ENCODE assay signal across 7 cellular contexts in the genomic region with DNA sequence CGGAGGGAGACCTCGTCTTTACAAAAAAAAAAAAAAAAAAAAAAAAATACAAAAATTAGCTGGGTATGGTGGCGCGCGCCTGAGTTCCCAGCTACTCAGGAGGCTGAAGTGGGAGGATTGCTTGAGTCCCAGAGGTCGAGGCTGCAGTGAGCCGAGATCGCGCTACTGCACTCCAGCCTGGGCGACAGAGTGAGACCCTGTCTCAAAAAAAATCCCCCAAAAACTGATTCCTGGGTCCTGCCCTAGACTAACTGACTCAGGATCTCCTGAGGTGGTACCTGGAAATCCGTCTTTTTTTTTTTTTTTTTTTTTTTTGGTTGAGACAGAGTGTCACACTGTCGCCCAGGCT. TPM values are rescaled to one million over a fixed set of nuclear protein-coding genes. Genes with fewer than 3 reads are reported as not detected.
DNase-seq lines count a peak whose midpoint lies in the region; ATAC-seq and TF ChIP-seq lines count a peak whose summit lies in the region.
"Not testable (repeated sequence)": the region's sequence is repeated elsewhere in the genome, so short reads cannot be mapped to it uniquely, and the experiment has no call there.

No MANE protein-coding gene starts in this region.

- not testable (repeated sequence) for H3K9me3 Mint-ChIP-seq in activated T-cell treated with anti-CD3 and anti-CD28 coated beads, Interleukin-2, amount 50 U/mL, for 4 hours

- peaks cover 35% of the 10 kb centered on the region for H3K4me1 ChIP-seq in OCI-LY1 (ENCODE audit: insufficient read depth, low read length, severe bottlenecking)
- H3K4me1 ChIP-seq in left ventricle myocardium inferior = peaks cover 16% of the 10 kb centered on the region
- H3K4me1 ChIP-seq in mucosa of rectum (ENCODE audit: control insufficient read depth in 2 of 2, insufficient read depth in 2 of 2, low read length in 2 of 2) = not testable (repeated sequence)

- H3K27me3 ChIP-seq in OCI-LY1 (ENCODE audit: insufficient read depth, low read length); left ventricle myocardium inferior (ENCODE audit: low read depth); mucosa of rectum (ENCODE audit: control insufficient read depth in 2 of 2, insufficient read depth in 2 of 2, low read length in 2 of 2): not testable (repeated sequence)

- peak overlapping the region; percentile 85 for H3K4me3 Mint-ChIP-seq in activated T-cell treated with anti-CD3 and anti-CD28 coated beads, Interleukin-2, amount 50 U/mL, for 4 hours

- ATAC-seq in activated T-cell treated with anti-CD3 and anti-CD28 coated beads, Interleukin-2, amount 50 U/mL, for 4 hours = not testable (repeated sequence)

- H3K36me3 ChIP-seq in OCI-LY1 (ENCODE audit: insufficient read depth, low read length); left ventricle myocardium inferior; mucosa of rectum (ENCODE audit: control insufficient read depth in 2 of 2, insufficient read depth in 2 of 2, low read length in 2 of 2): not testable (repeated sequence)

- H4K20me1 ChIP-seq in OCI-LY1 (ENCODE audit: insufficient read depth, low read length) = not testable (repeated sequence)

- peak overlapping the region; percentile 86 for H3K4me2 ChIP-seq in OCI-LY1 (ENCODE audit: low read length)

- not testable (repeated sequence) for H2AFZ ChIP-seq in OCI-LY1 (ENCODE audit: low read length)

- H3K9ac ChIP-seq in OCI-LY1 (ENCODE audit: low read length) = peak overlapping the region; percentile 75
- H3K9ac ChIP-seq in mucosa of rectum (ENCODE audit: low read depth in 1 of 2, low read length in 2 of 2) = peak overlapping the region; percentile 75 to 83

- H3K4me1 Mint-ChIP-seq in activated T-cell treated with anti-CD3 and anti-CD28 coated beads, Interleukin-2, amount 50 U/mL, for 4 hours (ENCODE audit: low read depth) = not testable (repeated sequence)

- intact Hi-C loops in left ventricle myocardium inferior (cut with micrococcal nuclease) = not testable (repeated sequence)

- peak overlapping the region; percentile 77 for H3K4me3 ChIP-seq in GM12875 (ENCODE audit: low read depth, low read length)
- H3K4me3 ChIP-seq in OCI-LY1 (ENCODE audit: low read depth, low read length, poor library complexity, severe bottlenecking) = peak overlapping the region; percentile 78
- H3K4me3 ChIP-seq in left ventricle myocardium inferior = peak overlapping the region; percentile 81
- H3K4me3 ChIP-seq in mucosa of rectum (ENCODE audit: low read length in 2 of 2) = peak overlapping the region; percentile 81 to 86
- peak overlapping the region; percentile 83 for H3K4me3 ChIP-seq in skeletal muscle cell (ENCODE audit: low read depth, low read length)

- not testable (repeated sequence) for TF ChIP-seq CTCF in GM12875 (IDR thresholded peaks at IDR 0.05; ENCODE audit: borderline replicate concordance, insufficient read depth, low read depth, low read length); OCI-LY1 (IDR thresholded peaks at IDR 0.05; ENCODE audit: low read length); left ventricle myocardium inferior (IDR thresholded peaks at IDR 0.05; ENCODE audit: borderline replicate concordance)

- H3K27ac ChIP-seq in OCI-LY1 (ENCODE audit: low read depth, low read length, poor library complexity, severe bottlenecking) (peak overlapping the region; percentile 33), cingulate gyrus (ENCODE audit: low read depth, low read length) (peak overlapping the region; percentile 69), left ventricle myocardium inferior (replicated peaks) (peak overlapping the region; percentile 78), mucosa of rectum (ENCODE audit: low read depth in 2 of 2, low read length in 2 of 2) (peak overlapping the region in 1 of 2 donors; percentile 48)

- not testable (repeated sequence) for H3F3A ChIP-seq in OCI-LY1 (ENCODE audit: insufficient read depth, low read length)

- DNase-seq in activated T-cell treated with anti-CD3 and anti-CD28 coated beads, Interleukin-2, amount 50 U/mL, for 4 hours; left ventricle myocardium inferior; skeletal muscle cell (ENCODE audit: low read depth): not testable (repeated sequence)

- H3K27me3 Mint-ChIP-seq in activated T-cell treated with anti-CD3 and anti-CD28 coated beads, Interleukin-2, amount 50 U/mL, for 4 hours (ENCODE audit: low read depth) = not testable (repeated sequence)

- not testable (repeated sequence) for H3K79me2 ChIP-seq in OCI-LY1 (ENCODE audit: insufficient read depth, low read length)

- H3K9me3 ChIP-seq in OCI-LY1 (ENCODE audit: low read length); left ventricle myocardium inferior (replicated peaks); mucosa of rectum (ENCODE audit: control insufficient read depth in 2 of 2, low read length in 2 of 2): not testable (repeated sequence)

- not testable (repeated sequence) for H3K9me2 ChIP-seq in OCI-LY1 (ENCODE audit: low read depth, low read length)

- H3K36me3 Mint-ChIP-seq in activated T-cell treated with anti-CD3 and anti-CD28 coated beads, Interleukin-2, amount 50 U/mL, for 4 hours (ENCODE audit: insufficient read depth) = not testable (repeated sequence)

RNA-seq across cellular contexts. Expression of a gene that starts 0.5 kb away (rescaled TPM):
- total RNA-seq in activated T-cell treated with anti-CD3 and anti-CD28 coated beads, Interleukin-2, amount 50 U/mL, for 4 hours = 1 to 10 TPM; 3.5 to 4.4 (median 3.6) TPM
- total RNA-seq in left ventricle myocardium inferior = 21.6 TPM

RNA-seq across cellular contexts. Expression of a gene that starts 30.3 kb away (rescaled TPM):
- 10 to 100 TPM; 74.2 to 76.4 (median 74.4) TPM for total RNA-seq in activated T-cell treated with anti-CD3 and anti-CD28 coated beads, Interleukin-2, amount 50 U/mL, for 4 hours
- total RNA-seq in left ventricle myocardium inferior = 103 TPM
